ENCODE assay signal across 10 cellular contexts in the genomic region with DNA sequence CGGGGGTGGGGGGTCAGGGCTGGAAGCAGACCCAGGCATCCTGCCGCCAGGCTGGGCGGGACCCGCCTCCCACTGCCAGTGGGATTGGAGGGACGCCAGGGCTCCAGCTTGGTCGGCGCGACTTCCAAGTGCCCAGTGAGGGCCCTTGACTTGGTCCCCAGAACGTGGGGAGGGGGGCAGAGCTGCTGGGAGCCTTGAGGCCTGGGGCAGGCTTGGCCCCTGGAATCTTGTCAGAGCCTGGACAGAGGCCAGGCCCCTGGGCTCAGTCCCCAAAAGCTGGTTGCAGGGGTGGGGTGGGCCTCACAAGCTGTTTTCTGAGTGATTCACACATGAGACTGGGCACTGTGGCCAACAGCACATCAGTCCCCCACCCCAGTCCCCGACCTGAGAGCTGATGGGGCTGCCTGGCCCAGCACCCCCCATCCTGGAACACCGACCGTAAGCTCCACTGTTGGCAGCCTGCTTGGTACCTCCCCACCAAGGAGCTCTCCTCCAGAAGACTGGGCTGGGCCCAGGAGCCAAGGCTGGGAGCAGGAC. TPM values are rescaled to one million over a fixed set of nuclear protein-coding genes. Genes with fewer than 3 reads are reported as not detected.
A peak's percentile ranks its signal among the peaks of the same experiment; 100 is the strongest.
DNase-seq lines count a peak whose midpoint lies in the region; ATAC-seq and TF ChIP-seq lines count a peak whose summit lies in the region.
"Had no signal": no experiment of that assay in that cellular context is flagged by ENCODE, and none has a peak within 500 bp of the region (broad histone marks: within the 10 kb centered on the region; RNA-seq: fewer than 3 reads in every experiment).

No MANE protein-coding gene starts in this region.

- H3K27me3 ChIP-seq in WERI-Rb-1 (ENCODE audit: insufficient read depth, low read depth, severe bottlenecking) (no peaks in the 10 kb centered on the region), lower lobe of right lung (ENCODE audit: low read depth) (no peaks in the 10 kb centered on the region)

- H3K27ac ChIP-seq in WERI-Rb-1, result 0 out of 2 replicates have a peak overlapping the region, but pooled peaks have one; percentile 3
- peak overlapping the region; percentile 81 for H3K27ac ChIP-seq in lower lobe of right lung
- H3K27ac ChIP-seq: gastrocnemius medialis had no signal

- no peak for TF ChIP-seq CTCF in WERI-Rb-1 (IDR thresholded peaks at IDR 0.05; ENCODE audit: low read depth, low read length)
- no peak for TF ChIP-seq CTCF in lower lobe of right lung (IDR thresholded peaks at IDR 0.05)

- H3K4me3 ChIP-seq in WERI-Rb-1 (ENCODE audit: low read depth, low read length) (no peak overlapping the region), lower lobe of right lung (peak overlapping the region; percentile 55)
- H3K4me3 ChIP-seq: gastrocnemius medialis had no signal

- intact Hi-C loops in lower lobe of right lung (cut with DNase I), result no loop called here

- H3K36me3 ChIP-seq in WERI-Rb-1 (peaks cover 20% of the 10 kb centered on the region), lower lobe of right lung (peaks cover 16% of the 10 kb centered on the region)

- ATAC-seq in lower lobe of right lung (peak; percentile 46 to 51), GM21526 (IDR thresholded peaks at IDR 0.05; ENCODE audit: low FRiP score, unreplicated experiment) (no peak), HG02884 (IDR thresholded peaks at IDR 0.05; ENCODE audit: unreplicated experiment) (no peak)
- ATAC-seq: gastrocnemius medialis had no signal

- DNase-seq in A172 (ENCODE audit: low spot score) (peak; percentile 81), DMS79 (lab: John Stamatoyannopoulos, UW) (peak; percentile 76), WERI-Rb-1 (no peak), lower lobe of right lung (peak; percentile 90), T-helper 9 cell (no peak), NCI-H774 (lab: John Stamatoyannopoulos, UW) (no peak)
- DNase-seq: gastrocnemius medialis, retina had no signal

- peaks cover 69% of the 10 kb centered on the region for H3K4me1 ChIP-seq in lower lobe of right lung

- H3K9me3 ChIP-seq in WERI-Rb-1 (ENCODE audit: severe bottlenecking) (no peaks in the 10 kb centered on the region), lower lobe of right lung (no peaks in the 10 kb centered on the region)
- H3K9me3 ChIP-seq: gastrocnemius medialis had no signal

RNA-seq across cellular contexts. Expression of a gene that starts 0.5 kb away (rescaled TPM):
- total RNA-seq in A172 (2014; rRNA removed; shearing (Covaris generic)), result 126 and 133 TPM in 2 replicates
- 49.3 TPM for total RNA-seq in lower lobe of right lung

RNA-seq across cellular contexts. Expression of a gene that starts 3.6 kb away (rescaled TPM):
- 104 and 109 TPM in 2 replicates for total RNA-seq in A172 (2014; rRNA removed; shearing (Covaris generic))
- total RNA-seq in lower lobe of right lung, result 45.1 TPM

RNA-seq across cellular contexts. Expression of a gene that starts 13.0 kb away (rescaled TPM):
- 0.26 TPM in 1 of 2 replicates, not detected in the other for total RNA-seq in A172 (2014; rRNA removed; shearing (Covaris generic))
- 1.9 TPM for total RNA-seq in lower lobe of right lung

RNA-seq across cellular contexts. Expression of a gene that starts 18.5 kb away (rescaled TPM):
- total RNA-seq in A172 (2014; rRNA removed; shearing (Covaris generic)), result 1.6 TPM in 1 of 2 replicates, not detected in the other
- 225 TPM for total RNA-seq in lower lobe of right lung

RNA-seq across cellular contexts. Expression of a gene that starts 32.2 kb away (rescaled TPM):
- 32.3 and 33.5 TPM in 2 replicates for total RNA-seq in A172 (2014; rRNA removed; shearing (Covaris generic))
- 45.0 TPM for total RNA-seq in lower lobe of right lung

Comparison
In these comparisons a context has a peak if more than half of its experiments do, and no peak if none do; other contexts are left out.
1. DNase-seq: peak in A172 (single experiment), DMS79 (single experiment) and lower lobe of right lung (single experiment); none in WERI-Rb-1 (single experiment), T-helper 9 cell (single experiment) and NCI-H774 (single experiment).
2. ATAC-seq: peak in lower lobe of right lung (2 of 2); none in GM21526 (single experiment) and HG02884 (single experiment).